17 cellular contexts compared by ENCODE assay signal in genomic region chr13:95176611-95177259, GRCh38.
DNase-seq lines count a peak whose midpoint lies in the region; ATAC-seq and TF ChIP-seq lines count a peak whose summit lies in the region.
"Had no signal": no experiment of that assay in that cellular context is flagged by ENCODE, and none has a peak within 500 bp of the region (broad histone marks: within the 10 kb centered on the region; RNA-seq: fewer than 3 reads in every experiment).

No MANE protein-coding gene starts in this region.

- peak overlapping the region; percentile 72 for H3K27ac Mint-ChIP-seq in activated naive CD8-positive, alpha-beta T cell treated with anti-CD3 and anti-CD28 coated beads for 36 hours
- no peak overlapping the region for H3K27ac Mint-ChIP-seq in stimulated activated memory B cell treated with anti-CD40 and anti-IgM and Interleukin-4, amounts not matched to agents 10 μg/mL and 1 μg/mL and 100 μg/mL, for 72 hours

- no peaks in the 10 kb centered on the region for H4K20me1 ChIP-seq in hepatocyte (ENCODE audit: insufficient read depth, poor library complexity, severe bottlenecking)

- no peak for TF ChIP-seq CTCF in NB4 (IDR thresholded peaks at IDR 0.05; ENCODE audit: low read depth, low read length)
- TF ChIP-seq CTCF in hepatocyte (IDR thresholded peaks at IDR 0.05; ENCODE audit: poor library complexity): no peak

- H3K79me2 ChIP-seq in hepatocyte: no peaks in the 10 kb centered on the region

- no peaks in the 10 kb centered on the region for H3K27me3 Mint-ChIP-seq in activated naive CD8-positive, alpha-beta T cell treated with anti-CD3 and anti-CD28 coated beads for 36 hours
- H3K27me3 Mint-ChIP-seq in stimulated activated memory B cell treated with anti-CD40 and anti-IgM and Interleukin-4, amounts not matched to agents 10 μg/mL and 1 μg/mL and 100 μg/mL, for 72 hours: no peaks in the 10 kb centered on the region

- peaks cover 27% of the 10 kb centered on the region for H3K4me1 Mint-ChIP-seq in activated naive CD8-positive, alpha-beta T cell treated with anti-CD3 and anti-CD28 coated beads for 36 hours
- no peaks in the 10 kb centered on the region for H3K4me1 Mint-ChIP-seq in stimulated activated memory B cell treated with anti-CD40 and anti-IgM and Interleukin-4, amounts not matched to agents 10 μg/mL and 1 μg/mL and 100 μg/mL, for 72 hours

- WGBS in hepatocyte (ENCODE audit: low lambda C conversion rate, missing lambda C conversion rate): 95% methylated on average over 5 of the region's 5 CpGs

- ATAC-seq in HG03342 (IDR thresholded peaks at IDR 0.05; ENCODE audit: unreplicated experiment) (no peak), HG02642 (IDR thresholded peaks at IDR 0.05; ENCODE audit: poor library complexity, unreplicated experiment) (no peak)
- ATAC-seq in stimulated activated memory B cell treated with anti-CD40 and anti-IgM and Interleukin-4, amounts not matched to agents 10 μg/mL and 1 μg/mL and 100 μg/mL, for 72 hours: no peak
- ATAC-seq: body of pancreas, HCT116 had no signal

- no peaks in the 10 kb centered on the region for H3K27me3 ChIP-seq in hepatocyte
- H3K27me3 ChIP-seq: body of pancreas, thyroid gland had no signal

- H3K4me1 ChIP-seq in hepatocyte (ENCODE audit: insufficient read depth): no peaks in the 10 kb centered on the region

- H3K4me3 ChIP-seq in NB4 (ENCODE audit: low read depth, low read length) (no peak overlapping the region), hepatocyte (no peak overlapping the region)
- H3K4me3 ChIP-seq: body of pancreas, thyroid gland had no signal

- H3K36me3 ChIP-seq in hepatocyte (replicated peaks; ENCODE audit: insufficient read depth, low read depth): no peaks in the 10 kb centered on the region

- no peak overlapping the region for H3K4me3 Mint-ChIP-seq in activated naive CD8-positive, alpha-beta T cell treated with anti-CD3 and anti-CD28 coated beads for 36 hours
- no peak overlapping the region for H3K4me3 Mint-ChIP-seq in stimulated activated memory B cell treated with anti-CD40 and anti-IgM and Interleukin-4, amounts not matched to agents 10 μg/mL and 1 μg/mL and 100 μg/mL, for 72 hours

- no peaks in the 10 kb centered on the region for H3K9me3 ChIP-seq in hepatocyte (ENCODE audit: low read depth)
- H3K9me3 ChIP-seq: body of pancreas, thyroid gland had no signal

- peaks cover 8% of the 10 kb centered on the region for H3K9me3 Mint-ChIP-seq in activated naive CD8-positive, alpha-beta T cell treated with anti-CD3 and anti-CD28 coated beads for 36 hours
- H3K9me3 Mint-ChIP-seq in stimulated activated memory B cell treated with anti-CD40 and anti-IgM and Interleukin-4, amounts not matched to agents 10 μg/mL and 1 μg/mL and 100 μg/mL, for 72 hours: no peaks in the 10 kb centered on the region

- no peak overlapping the region for H3K4me2 ChIP-seq in hepatocyte

- peak; percentile 37 for DNase-seq in Ammon's horn (ENCODE audit: low spot score)
- DNase-seq in NB4 (ENCODE audit: low read depth): peak; percentile 9
- DNase-seq in activated naive CD8-positive, alpha-beta T cell treated with anti-CD3 and anti-CD28 coated beads for 36 hours: no peak
- peak; percentile 19 for DNase-seq in hepatocyte (ENCODE audit: low spot score)
- no peak for DNase-seq in HPDE6-E6E7 (ENCODE audit: extremely low spot score)
- DNase-seq: activated CD8-positive, alpha-beta memory T cell treated with anti-CD3 and anti-CD28 coated beads for 24 hours; DMS153; foreskin melanocyte; NCI-H2081; NCI-H748 treated with DMSO at 0.1 percent for 48 hours; T-helper 9 cell; thyroid gland had no signal

- no peak for TF ChIP-seq POLR2A in NB4 (IDR thresholded peaks at IDR 0.05; ENCODE audit: extremely low read depth, insufficient read length)

- H3K27ac ChIP-seq in hepatocyte: no peak overlapping the region
- H3K27ac ChIP-seq: body of pancreas, thyroid gland had no signal

- H3K9me2 ChIP-seq in hepatocyte (replicated peaks; ENCODE audit: insufficient read depth): no peaks in the 10 kb centered on the region

- H2AFZ ChIP-seq in hepatocyte: no peak overlapping the region

- peaks cover 67% of the 10 kb centered on the region for H3K36me3 Mint-ChIP-seq in activated naive CD8-positive, alpha-beta T cell treated with anti-CD3 and anti-CD28 coated beads for 36 hours
- H3K36me3 Mint-ChIP-seq in stimulated activated memory B cell treated with anti-CD40 and anti-IgM and Interleukin-4, amounts not matched to agents 10 μg/mL and 1 μg/mL and 100 μg/mL, for 72 hours: peaks cover 84% of the 10 kb centered on the region

Comparison
In these comparisons a context has a peak if more than half of its experiments do, and no peak if none do; other contexts are left out.
1. DNase-seq: peak in Ammon's horn (single experiment), NB4 (single experiment) and hepatocyte (single experiment); none in activated naive CD8-positive, alpha-beta T cell treated with anti-CD3 and anti-CD28 coated beads for 36 hours (single experiment) and HPDE6-E6E7 (single experiment).